In the genomic region with DNA sequence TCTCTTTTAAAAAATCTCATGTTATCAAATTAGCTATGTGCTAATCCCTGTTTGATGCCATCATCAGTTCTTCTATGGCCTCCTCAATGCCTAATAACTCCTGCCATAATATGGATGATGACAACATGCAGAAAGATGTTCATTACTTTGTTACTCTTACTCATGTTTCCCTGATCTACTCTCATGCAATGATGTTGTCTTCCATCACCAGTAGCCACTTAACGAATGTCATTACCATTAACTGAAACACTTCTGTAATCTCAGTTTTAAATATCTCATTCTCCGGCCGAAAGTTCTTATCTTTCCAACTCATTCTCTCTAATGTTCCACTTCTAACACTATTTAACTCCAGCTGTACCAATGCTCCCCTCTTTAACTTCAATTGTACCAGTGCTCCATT, we compare ENCODE assay signal across 9 cellular contexts.
"Had no signal": no experiment of that assay in that cellular context is flagged by ENCODE, and none has a peak within 500 bp of the region (broad histone marks: within the 10 kb centered on the region; RNA-seq: fewer than 3 reads in every experiment).

No MANE protein-coding gene starts in this region.

- H3K27ac ChIP-seq: GM23248 had no signal

- H3K36me3 ChIP-seq: HAP-1 had no signal

- H3K9me3 ChIP-seq: HAP-1 had no signal

- H3K4me3 ChIP-seq: GM23248, GM23338, HAP-1 had no signal

- ATAC-seq: GM23338, HCT116 had no signal

- DNase-seq: GM23248, GOT3, H7, H9, HCEC 1CT, HFFc6 had no signal
